ENCODE assay signal across 1 cellular context in the genomic region with DNA sequence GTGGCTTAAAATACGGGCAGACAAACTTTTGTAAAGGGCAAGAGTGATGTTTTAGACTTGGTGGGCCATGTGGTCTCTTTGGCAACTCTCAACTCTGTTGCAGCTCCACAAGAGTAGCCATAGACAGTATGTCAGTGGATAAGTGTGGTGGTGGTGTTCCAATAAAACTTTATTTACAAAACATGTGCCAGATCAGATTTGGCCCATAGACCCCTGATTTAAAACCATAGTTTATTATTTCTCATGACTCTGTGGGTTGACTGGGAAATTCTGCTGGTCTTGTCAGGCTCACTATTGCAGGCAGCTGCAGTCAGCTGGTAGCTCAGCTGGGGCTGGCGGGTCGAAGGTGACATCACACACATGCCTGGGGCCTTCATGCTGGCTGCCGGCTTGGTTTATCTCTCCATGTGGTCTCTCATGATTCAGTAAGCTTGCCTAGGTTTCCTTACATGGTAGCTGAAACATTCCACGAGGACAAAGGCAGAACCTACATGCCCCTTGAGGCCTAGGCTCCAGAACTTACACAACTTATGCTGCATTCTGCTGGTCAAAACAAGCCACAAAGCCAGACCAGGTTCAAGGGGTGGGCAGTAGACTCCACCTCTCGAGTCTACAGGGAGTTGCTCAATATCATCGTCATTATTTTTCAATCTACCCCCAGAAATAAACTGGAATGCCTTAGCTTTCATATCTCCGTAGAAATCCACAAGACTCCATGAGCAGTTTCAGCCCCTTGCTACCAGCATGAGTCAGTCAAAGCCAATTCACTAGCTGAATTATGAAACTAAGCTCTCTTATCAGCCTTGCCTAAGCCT.
TF ChIP-seq lines count a peak whose summit lies in the region.

No MANE protein-coding gene starts in this region.

TF ChIP-seq in K562, 482 proteins besides CTCF, POLR2A, EP300 and RAD21 (continued from another document):
- TF ChIP-seq, protein P1, sequence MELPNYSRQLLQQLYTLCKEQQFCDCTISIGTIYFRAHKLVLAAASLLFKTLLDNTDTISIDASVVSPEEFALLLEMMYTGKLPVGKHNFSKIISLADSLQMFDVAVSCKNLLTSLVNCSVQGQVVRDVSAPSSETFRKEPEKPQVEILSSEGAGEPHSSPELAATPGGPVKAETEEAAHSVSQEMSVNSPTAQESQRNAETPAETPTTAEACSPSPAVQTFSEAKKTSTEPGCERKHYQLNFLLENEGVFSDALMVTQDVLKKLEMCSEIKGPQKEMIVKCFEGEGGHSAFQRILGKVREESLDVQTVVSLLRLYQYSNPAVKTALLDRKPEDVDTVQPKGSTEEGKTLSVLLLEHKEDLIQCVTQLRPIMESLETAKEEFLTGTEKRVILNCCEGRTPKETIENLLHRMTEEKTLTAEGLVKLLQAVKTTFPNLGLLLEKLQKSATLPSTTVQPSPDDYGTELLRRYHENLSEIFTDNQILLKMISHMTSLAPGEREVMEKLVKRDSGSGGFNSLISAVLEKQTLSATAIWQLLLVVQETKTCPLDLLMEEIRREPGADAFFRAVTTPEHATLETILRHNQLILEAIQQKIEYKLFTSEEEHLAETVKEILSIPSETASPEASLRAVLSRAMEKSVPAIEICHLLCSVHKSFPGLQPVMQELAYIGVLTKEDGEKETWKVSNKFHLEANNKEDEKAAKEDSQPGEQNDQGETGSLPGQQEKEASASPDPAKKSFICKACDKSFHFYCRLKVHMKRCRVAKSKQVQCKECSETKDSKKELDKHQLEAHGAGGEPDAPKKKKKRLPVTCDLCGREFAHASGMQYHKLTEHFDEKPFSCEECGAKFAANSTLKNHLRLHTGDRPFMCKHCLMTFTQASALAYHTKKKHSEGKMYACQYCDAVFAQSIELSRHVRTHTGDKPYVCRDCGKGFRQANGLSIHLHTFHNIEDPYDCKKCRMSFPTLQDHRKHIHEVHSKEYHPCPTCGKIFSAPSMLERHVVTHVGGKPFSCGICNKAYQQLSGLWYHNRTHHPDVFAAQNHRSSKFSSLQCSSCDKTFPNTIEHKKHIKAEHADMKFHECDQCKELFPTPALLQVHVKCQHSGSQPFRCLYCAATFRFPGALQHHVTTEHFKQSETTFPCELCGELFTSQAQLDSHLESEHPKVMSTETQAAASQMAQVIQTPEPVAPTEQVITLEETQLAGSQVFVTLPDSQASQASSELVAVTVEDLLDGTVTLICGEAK (IDR thresholded peaks at IDR 0.05): peak; percentile 78
- TF ChIP-seq, protein P1 (CRISPR knock-in tag; IDR thresholded peaks at IDR 0.05): no peak
- TF ChIP-seq KLF10 (CRISPR knock-in tag; IDR thresholded peaks at IDR 0.05): no peak
- TF ChIP-seq CEBPG (CRISPR knock-in tag; IDR thresholded peaks at IDR 0.05): no peak
- 0 out of 4 replicates have a peak, but pooled peaks of 1 of the 2 experiments have one; percentile 17 for TF ChIP-seq CEBPG (tag; conservative IDR thresholded peaks at IDR 0.05 in 1 of 2, IDR thresholded peaks at IDR 0.05 in 1 of 2)
- TF ChIP-seq JUND (IDR thresholded peaks at IDR 0.05; ENCODE audit: borderline replicate concordance, low read depth, low read length): no peak
- peak; percentile 13; the same call in 1 of the 3 replicates for TF ChIP-seq JUND (tag; IDR thresholded peaks at IDR 0.05; ENCODE audit: borderline replicate concordance, low read depth, low read length)
